In the genomic region with DNA sequence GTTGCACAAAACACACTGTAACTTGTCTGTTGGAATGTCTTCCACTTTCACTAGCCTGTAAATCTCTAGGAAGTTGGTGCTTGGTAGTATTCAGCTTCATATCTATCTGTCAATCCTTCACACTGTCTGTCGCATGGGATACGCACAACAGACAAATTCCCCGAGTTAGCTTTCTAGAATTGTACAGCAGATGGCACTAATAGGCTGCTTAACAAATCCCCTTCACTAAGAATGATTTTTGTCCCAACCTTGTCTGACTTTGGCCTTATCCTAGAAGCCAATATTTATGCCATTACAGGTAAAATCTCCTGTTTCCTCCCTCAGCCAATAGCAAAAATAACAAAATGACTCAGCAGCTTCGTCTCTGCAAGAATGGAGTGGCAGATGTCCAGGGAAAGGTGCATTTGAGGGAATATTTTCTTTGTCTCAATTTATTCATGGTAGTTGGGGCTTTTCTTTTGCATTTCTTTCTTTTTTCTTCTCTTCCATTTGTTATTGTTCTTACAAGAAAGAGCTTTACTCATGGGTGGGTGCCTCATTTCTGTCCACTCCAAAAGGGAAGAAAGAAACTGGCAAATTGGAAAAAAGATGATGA, we compare ENCODE assay signal across 9 cellular contexts. TPM values are rescaled to one million over a fixed set of nuclear protein-coding genes. Genes with fewer than 3 reads are reported as not detected.
A peak's percentile ranks its signal among the peaks of the same experiment; 100 is the strongest.
DNase-seq lines count a peak whose midpoint lies in the region; ATAC-seq, FAIRE-seq and TF ChIP-seq lines count a peak whose summit lies in the region.
"Had no signal": no experiment of that assay in that cellular context is flagged by ENCODE, and none has a peak within 500 bp of the region (broad histone marks: within the 10 kb centered on the region; RNA-seq: fewer than 3 reads in every experiment).

No MANE protein-coding gene starts in this region.

- H3F3A ChIP-seq in PC-3 (ENCODE audit: low read length, unreplicated experiment) = no peaks in the 10 kb centered on the region

- H3K4me3 Mint-ChIP-seq in CD4-positive, alpha-beta T cell = peak overlapping the region; percentile 69

- H3K4me1 Mint-ChIP-seq in CD4-positive, alpha-beta T cell (ENCODE audit: low read depth) = peaks cover 51% of the 10 kb centered on the region

- no peaks in the 10 kb centered on the region for H3K9me2 ChIP-seq in PC-3 (replicated peaks; ENCODE audit: low read length)

- no peak for FAIRE-seq in pancreas (lab: Jason Lieb, UNC)

- H3K36me3 ChIP-seq in PC-3 (ENCODE audit: low read depth, low read length) (no peaks in the 10 kb centered on the region), pancreas (no peaks in the 10 kb centered on the region)
- H3K36me3 ChIP-seq: SJCRH30 had no signal

- H4K20me1 ChIP-seq in PC-3 (ENCODE audit: low read length) = no peaks in the 10 kb centered on the region

- H3K27ac Mint-ChIP-seq in CD4-positive, alpha-beta T cell = peak overlapping the region; percentile 8

- DNase-seq in CD4-positive, alpha-beta T cell = no peak
- DNase-seq in GM20000 (ENCODE audit: low spot score) (no peak), PC-3 (peak; percentile 59), epithelial cell of prostate (ENCODE audit: low read depth, low spot score) (no peak), pancreas (no peak), mesenteric fat pad (ENCODE audit: low spot score) (no peak)
- no peak for DNase-seq in stimulated activated CD4-positive, alpha-beta T cell treated with anti-CD3 and anti-CD28 coated beads, Interleukin-12 subunit alpha, Interleukin-12 subunit beta, amount 100 ng/mL, for 4 hours

- WGBS in pancreas, 2 donors = 2 to 4% methylated on average over 4 of the region's 4 CpGs

- H3K4me1 ChIP-seq in PC-3 (ENCODE audit: insufficient read depth, low read length) (peaks cover 17% of the 10 kb centered on the region; the same call in 1 of the 2 replicates), pancreas (peaks cover 11 to 25% (median 13%) of the 10 kb centered on the region in 3 donors)
- H3K4me1 ChIP-seq: SJCRH30 had no signal

- H2AFZ ChIP-seq in PC-3 (ENCODE audit: low read length) = no peak overlapping the region

- peak; percentile 35 for TF ChIP-seq CTCF in CD4-positive, alpha-beta T cell (IDR thresholded peaks at IDR 0.05)
- TF ChIP-seq CTCF in GM20000 (IDR thresholded peaks at IDR 0.05; ENCODE audit: extremely low read depth, missing control alignments) (peak; percentile 10), PC-3 (conservative IDR thresholded peaks at IDR 0.05; ENCODE audit: low read depth, low read length) (peak; percentile 59), pancreas (IDR thresholded peaks at IDR 0.05) (peak in 3 of 4 donors; percentile 20 to 33 (median 28))

- no peaks in the 10 kb centered on the region for H3K27me3 Mint-ChIP-seq in CD4-positive, alpha-beta T cell

- POLR2A ChIA-PET in CD4-positive, alpha-beta T cell (lab: Charles Lee) = interaction anchor here (0.9 to 3.1 kb wide), 3 partner anchors 44 to 49 kb away, joined by 3 to 11 read pairs (median 8); a partner anchor contains a TSS
- POLR2A ChIA-PET in PC-3 (lab: Charles Lee; ENCODE audit: unreplicated experiment) = interaction anchor here (0.5 to 0.6 kb wide), 2 partner anchors 48 to 97 kb away, joined by 4 to 5 read pairs; no protein-coding TSS in a partner anchor

- H3K9ac ChIP-seq in PC-3 (ENCODE audit: low read length) = no peak overlapping the region

- H3K9me3 ChIP-seq in CD4-positive, alpha-beta T cell (ENCODE audit: control insufficient read depth, low read length) = no peaks in the 10 kb centered on the region
- no peaks in the 10 kb centered on the region for H3K9me3 ChIP-seq in PC-3 (ENCODE audit: low read length)
- no peaks in the 10 kb centered on the region for H3K9me3 ChIP-seq in pancreas
- H3K9me3 ChIP-seq: SJCRH30 had no signal

- intact Hi-C loops in CD4-positive, alpha-beta T cell (cut with DNase I, micrococcal nuclease) = loop anchor here (1.0 to 5.0 kb wide), 5 partner anchors 45 to 280 kb away; a partner anchor contains a TSS
- intact Hi-C loops in PC-3 (cut with micrococcal nuclease) = no loop called here
- intact Hi-C loops in pancreas (cut with DNase I) = loop anchor here in 1 of 3 donors (5.0 kb wide), 2 partner anchors 45 to 270 kb away; a partner anchor contains a TSS

- no peak overlapping the region for H3K4me2 ChIP-seq in PC-3 (ENCODE audit: low read length)

- H3K27me3 ChIP-seq in CD4-positive, alpha-beta T cell (ENCODE audit: control insufficient read depth, insufficient read depth, low read length) = no peaks in the 10 kb centered on the region
- H3K27me3 ChIP-seq in PC-3 (ENCODE audit: low read length) (no peaks in the 10 kb centered on the region), pancreas (no peaks in the 10 kb centered on the region)
- H3K27me3 ChIP-seq: SJCRH30 had no signal

- H3K27ac ChIP-seq in CD4-positive, alpha-beta T cell (ENCODE audit: low read depth, low read length) = no peak overlapping the region
- H3K27ac ChIP-seq in PC-3 (ENCODE audit: low read length) (no peak overlapping the region), epithelial cell of prostate (peak overlapping the region; percentile 22), pancreas (no peak overlapping the region)
- H3K27ac ChIP-seq: SJCRH30 had no signal

- no peak for ATAC-seq in CD4-positive, alpha-beta T cell (ENCODE audit: poor library complexity)
- ATAC-seq in PC-3 = no peak
- ATAC-seq in pancreas = peak in 2 of 4 donors; percentile 19 to 28
- ATAC-seq in HG03432 (IDR thresholded peaks at IDR 0.05; ENCODE audit: unreplicated experiment) = no peak

- H3K79me2 ChIP-seq in PC-3 (ENCODE audit: low read length) = peaks cover 29% of the 10 kb centered on the region

- no peak overlapping the region for H3K4me3 ChIP-seq in PC-3 (ENCODE audit: low read length)
- H3K4me3 ChIP-seq in pancreas = no peak overlapping the region
- H3K4me3 ChIP-seq: SJCRH30 had no signal

- H3K9me3 Mint-ChIP-seq in CD4-positive, alpha-beta T cell = no peaks in the 10 kb centered on the region

- CTCF ChIA-PET in CD4-positive, alpha-beta T cell (lab: Charles Lee) = interaction anchor here (1.3 to 4.0 kb wide), 5 partner anchors 43 to 168 kb away, joined by 3 to 22 read pairs (median 6); a partner anchor contains a TSS
- CTCF ChIA-PET in PC-3 (lab: Charles Lee) = no interaction called here

- H3K36me3 Mint-ChIP-seq in CD4-positive, alpha-beta T cell (ENCODE audit: low read depth) = peaks cover 22% of the 10 kb centered on the region

- no TSS peak for BruUV-seq in PC-3 (replicated peaks; lab: Mats Ljungman, UMichigan)

RNA-seq across cellular contexts. Expression of a gene that starts 3.1 kb away (rescaled TPM):
- 1 to 10 TPM; 4.5 to 7.2 TPM for total RNA-seq in CD4-positive, alpha-beta T cell
- total RNA-seq in PC-3 (2014; rRNA removed) = 34.4 and 34.6 TPM in 2 replicates
- total RNA-seq in pancreas = 10 to 100 TPM in 5 of 6 donors, 1 to 10 TPM in 1; 9.7 to 16.8 (median 13.2) TPM
- polyA plus RNA-seq in pancreas = 10 to 100 TPM; 13.7 to 32.6 TPM
- total RNA-seq in mesenteric fat pad = 17.7 TPM

RNA-seq across cellular contexts. Expression of a gene that starts 3.4 kb away (rescaled TPM):
- under 1 TPM; 0.05 to 0.14 TPM for total RNA-seq in CD4-positive, alpha-beta T cell
- total RNA-seq in PC-3 (2014; rRNA removed) = 4.7 and 5.0 TPM in 2 replicates
- under 1 TPM; 0.37 to 0.69 (median 0.48) TPM for total RNA-seq in pancreas
- under 1 TPM; 0.38 to 0.52 TPM for polyA plus RNA-seq in pancreas
- total RNA-seq in mesenteric fat pad = 0.45 TPM

RNA-seq across cellular contexts. Expression of a gene that starts 44.2 kb away (rescaled TPM):
- under 1 TPM; 0.42 to 0.58 TPM for total RNA-seq in CD4-positive, alpha-beta T cell
- total RNA-seq in PC-3 (2014; rRNA removed) (3.4 and 4.7 TPM in 2 replicates), pancreas (10 to 100 TPM in 4 of 6 donors, 1 to 10 TPM in 2; 4.0 to 17.5 (median 10.8) TPM), mesenteric fat pad (10.1 TPM)
- polyA plus RNA-seq in pancreas = 1 to 10 TPM; 1.8 to 2.3 TPM
